In genomic region chr19:47540748-47541147, GRCh38 we compare ENCODE assay signal across 9 cellular contexts. TPM values are rescaled to one million over a fixed set of nuclear protein-coding genes. Genes with fewer than 3 reads are reported as not detected.
DNase-seq lines count a peak whose midpoint lies in the region; ATAC-seq and TF ChIP-seq lines count a peak whose summit lies in the region.
"Had no signal": no experiment of that assay in that cellular context is flagged by ENCODE, and none has a peak within 500 bp of the region (broad histone marks: within the 10 kb centered on the region; RNA-seq: fewer than 3 reads in every experiment).

No MANE protein-coding gene starts in this region.

- H3K27ac Mint-ChIP-seq in activated CD8-positive, alpha-beta memory T cell treated with anti-CD3 and anti-CD28 coated beads, Interleukin-2, amount 10 ng/mL, durations not matched to agents 7 days and 5 days, result peak overlapping the region; percentile 39
- H3K27ac Mint-ChIP-seq in T-cell, result peak overlapping the region in 1 of 2 donors; percentile 2

- no peak overlapping the region for H2AFZ ChIP-seq in SK-N-SH (ENCODE audit: low read depth)

- CTCF ChIA-PET in activated CD8-positive, alpha-beta memory T cell treated with anti-CD3 and anti-CD28 coated beads, Interleukin-2, amount 10 ng/mL, durations not matched to agents 7 days and 5 days (lab: Charles Lee), result interaction anchor here (1.0 to 1.6 kb wide), 7 partner anchors 11 to 166 kb away, joined by 3 to 8 read pairs (median 3); partner anchors contain the start of genes KPTN and NAPA
- CTCF ChIA-PET in SK-N-SH (lab: Yijun Ruan, JAX), result interaction anchor here (1.0 to 1.5 kb wide), 2 partner anchors 9 to 104 kb away, joined by 3 to 4 read pairs; no protein-coding TSS in a partner anchor
- CTCF ChIA-PET in T-cell (lab: Charles Lee), result interaction anchor here in 1 of 2 donors (0.6 kb wide), 1 partner anchor 518 kb away, joined by 4 read pairs; no protein-coding TSS in a partner anchor

- H3K4me1 ChIP-seq in SK-N-SH (ENCODE audit: control insufficient read depth in 1 of 2, insufficient read depth in 2 of 2, low read depth in 1 of 2, low read length in 1 of 2) (peaks cover 0 to 14% of the 10 kb centered on the region in 2 experiments; a peak in 1 of 4 replicates), tibial artery (peaks cover 0 to 10% (median 8%) of the 10 kb centered on the region in 4 donors), tibial nerve (peaks cover 0 to 11% (median 2%) of the 10 kb centered on the region in 4 donors)

- no peaks in the 10 kb centered on the region for H3F3A ChIP-seq in SK-N-SH (replicated peaks; ENCODE audit: insufficient read depth)

- POLR2A ChIA-PET in SK-N-SH (lab: Yijun Ruan, JAX) (no interaction called here), T-cell (lab: Charles Lee) (no interaction called here)

- H3K27me3 Mint-ChIP-seq in activated CD8-positive, alpha-beta memory T cell treated with anti-CD3 and anti-CD28 coated beads, Interleukin-2, amount 10 ng/mL, durations not matched to agents 7 days and 5 days, result peaks cover 15% of the 10 kb centered on the region
- H3K27me3 Mint-ChIP-seq in T-cell, result peaks cover 0 to 6% of the 10 kb centered on the region in 2 donors

- H3K4me3 ChIP-seq in SK-N-SH (ENCODE audit: low read depth in 2 of 2, low read length in 1 of 2), result no peak overlapping the region
- H3K4me3 ChIP-seq in tibial artery, result no peak overlapping the region
- H3K4me3 ChIP-seq in tibial nerve, result no peak overlapping the region

- no peaks in the 10 kb centered on the region for H3K79me2 ChIP-seq in SK-N-SH (ENCODE audit: insufficient read depth)

- H3K4me3 Mint-ChIP-seq in activated CD8-positive, alpha-beta memory T cell treated with anti-CD3 and anti-CD28 coated beads, Interleukin-2, amount 10 ng/mL, durations not matched to agents 7 days and 5 days, result no peak overlapping the region
- no peak overlapping the region for H3K4me3 Mint-ChIP-seq in T-cell

- no peak overlapping the region for H3K4me2 ChIP-seq in SK-N-SH

- H3K9me3 ChIP-seq in SK-N-SH (no peaks in the 10 kb centered on the region), tibial artery (no peaks in the 10 kb centered on the region), tibial nerve (no peaks in the 10 kb centered on the region)

- TF ChIP-seq POLR2A in tibial nerve (IDR thresholded peaks at IDR 0.05), result no peak

- no peaks in the 10 kb centered on the region for H4K20me1 ChIP-seq in SK-N-SH (ENCODE audit: insufficient read depth)

- intact Hi-C loops in tibial artery (cut with DNase I; ENCODE audit: low total_unique reads), result no loop called here

- H3K9me2 ChIP-seq in SK-N-SH, result no peaks in the 10 kb centered on the region

- no peak for ATAC-seq in activated CD8-positive, alpha-beta memory T cell treated with anti-CD3 and anti-CD28 coated beads, Interleukin-2, amount 10 ng/mL, durations not matched to agents 7 days and 5 days
- no peak for ATAC-seq in T-cell (replicated peaks in 1 of 4)

- TF ChIP-seq CTCF in SK-N-SH (IDR thresholded peaks at IDR 0.05), result 0 out of 2 replicates have a peak, but pooled peaks have one; percentile 8
- TF ChIP-seq CTCF in tibial artery (IDR thresholded peaks at IDR 0.05), result peak; percentile 28 to 34
- no peak for TF ChIP-seq CTCF in tibial nerve (IDR thresholded peaks at IDR 0.05)

- H3K27ac ChIP-seq in SK-N-SH (ENCODE audit: low read depth in 2 of 2, low read length in 1 of 2) (no peak overlapping the region), tibial artery (no peak overlapping the region), tibial nerve (no peak overlapping the region)

- no peaks in the 10 kb centered on the region for H3K9me3 Mint-ChIP-seq in activated CD8-positive, alpha-beta memory T cell treated with anti-CD3 and anti-CD28 coated beads, Interleukin-2, amount 10 ng/mL, durations not matched to agents 7 days and 5 days (ENCODE audit: low read depth)
- H3K9me3 Mint-ChIP-seq in T-cell, result no peaks in the 10 kb centered on the region
- H3K9me3 Mint-ChIP-seq: CD4-positive, CD25-positive, alpha-beta regulatory T cell had no signal

- DNase-seq in activated CD8-positive, alpha-beta memory T cell treated with anti-CD3 and anti-CD28 coated beads, Interleukin-2, amount 10 ng/mL, durations not matched to agents 7 days and 5 days, result no peak
- DNase-seq in activated CD8-positive, alpha-beta memory T cell treated with anti-CD3 and anti-CD28 coated beads, Interleukin-2, amount 50 U/mL, for 48 hours, result no peak
- DNase-seq in SK-N-SH, result no peak
- DNase-seq in fibroblast of the conjunctiva (ENCODE audit: low read depth), result peak; percentile 28
- DNase-seq in tibial artery, result no peak
- no peak for DNase-seq in germinal center (ENCODE audit: low spot score)
- DNase-seq in tibial nerve (ENCODE audit: low spot score in 2 of 2), result no peak
- no peak for DNase-seq in T-cell

- 84% methylated on average over 4 of the region's 4 CpGs for WGBS in SK-N-SH (ENCODE audit: low lambda C conversion rate)
- 43 to 56% methylated on average over 4 of the region's 4 CpGs for WGBS in tibial nerve, 2 donors

- H3K9ac ChIP-seq in SK-N-SH, result no peak overlapping the region

- TF ChIP-seq EP300 in SK-N-SH (IDR thresholded peaks at IDR 0.05; ENCODE audit: borderline replicate concordance in 1 of 2, low read depth in 1 of 2, low read length in 1 of 2) (no peak), tibial nerve (IDR thresholded peaks at IDR 0.05) (no peak)

- H3K27me3 ChIP-seq in SK-N-SH (ENCODE audit: insufficient read depth) (no peaks in the 10 kb centered on the region), tibial artery (peaks cover 0 to 30% of the 10 kb centered on the region in 2 donors), tibial nerve (peaks cover 0 to 19% of the 10 kb centered on the region in 2 donors)

- H3K36me3 ChIP-seq in SK-N-SH (replicated peaks in 1 of 2; ENCODE audit: control insufficient read depth in 1 of 2, insufficient read depth in 2 of 2, low read length in 1 of 2), result no peaks in the 10 kb centered on the region
- no peaks in the 10 kb centered on the region for H3K36me3 ChIP-seq in tibial artery
- H3K36me3 ChIP-seq in tibial nerve, result no peaks in the 10 kb centered on the region

- peaks cover 28% of the 10 kb centered on the region for H3K4me1 Mint-ChIP-seq in activated CD8-positive, alpha-beta memory T cell treated with anti-CD3 and anti-CD28 coated beads, Interleukin-2, amount 10 ng/mL, durations not matched to agents 7 days and 5 days
- peaks cover 17 to 28% (median 19%) of the 10 kb centered on the region in 3 donors for H3K4me1 Mint-ChIP-seq in T-cell

- TF ChIP-seq RAD21 in SK-N-SH (IDR thresholded peaks at IDR 0.05; ENCODE audit: low read length), result no peak

- H3K36me3 Mint-ChIP-seq in activated CD8-positive, alpha-beta memory T cell treated with anti-CD3 and anti-CD28 coated beads, Interleukin-2, amount 10 ng/mL, durations not matched to agents 7 days and 5 days, result no peaks in the 10 kb centered on the region
- H3K36me3 Mint-ChIP-seq in T-cell, result no peaks in the 10 kb centered on the region
- H3K36me3 Mint-ChIP-seq: CD4-positive, CD25-positive, alpha-beta regulatory T cell had no signal

TF ChIP-seq in SK-N-SH, 30 proteins besides CTCF, POLR2A, EP300 and RAD21 (continues in another document):
- TF ChIP-seq FOXM1 (IDR thresholded peaks at IDR 0.05; ENCODE audit: low read depth), result no peak
- TF ChIP-seq RXRA (IDR thresholded peaks at IDR 0.05; ENCODE audit: borderline replicate concordance, low read depth), result no peak
- TF ChIP-seq MAX (IDR thresholded peaks at IDR 0.05; ENCODE audit: low read depth), result no peak
- TF ChIP-seq USF2 (IDR thresholded peaks at IDR 0.05; ENCODE audit: borderline replicate concordance, low read depth, low read length), result no peak
- no peak for TF ChIP-seq GABPA (IDR thresholded peaks at IDR 0.05; ENCODE audit: low read depth)
- TF ChIP-seq CHD2 (IDR thresholded peaks at IDR 0.05; ENCODE audit: low read length, partially characterized antibody), result no peak
- TF ChIP-seq POLR2AphosphoS5 (IDR thresholded peaks at IDR 0.05; ENCODE audit: low read depth, low read length), result no peak
- TF ChIP-seq RFX5 (IDR thresholded peaks at IDR 0.05; ENCODE audit: low read length), result no peak
- TF ChIP-seq SMC3 (IDR thresholded peaks at IDR 0.05; ENCODE audit: low read depth, low read length), result no peak

RNA-seq across cellular contexts. Expression of gene NAPA, which starts 25.9 kb away (rescaled TPM):
- total RNA-seq in activated CD8-positive, alpha-beta memory T cell treated with anti-CD3 and anti-CD28 coated beads, Interleukin-2, amount 10 ng/mL, durations not matched to agents 7 days and 5 days, result 100 to 1,000 TPM; 102 to 124 TPM
- polyA plus RNA-seq in SK-N-SH (2012; rRNA removed), result 80.0 and 84.1 TPM in 2 replicates
- polyA plus RNA-seq in SK-N-SH (2012; cell fraction: cytosol; rRNA removed), result 52.6 and 63.9 TPM in 2 replicates
- polyA plus RNA-seq in SK-N-SH (2012; cell fraction: nucleus; rRNA removed), result 84.9 and 99.7 TPM in 2 replicates
- total RNA-seq in tibial nerve, result 100 to 1,000 TPM; 130 to 152 (median 138) TPM
- 100 to 1,000 TPM in 2 of 5 donors, 10 to 100 TPM in 3; 81.1 to 119 (median 86.7) TPM for total RNA-seq in T-cell

RNA-seq across cellular contexts. Expression of gene ZNF541, which starts 32.2 kb away (rescaled TPM):
- total RNA-seq in activated CD8-positive, alpha-beta memory T cell treated with anti-CD3 and anti-CD28 coated beads, Interleukin-2, amount 10 ng/mL, durations not matched to agents 7 days and 5 days, result under 1 TPM; 0.32 to 0.40 TPM
- 0.08 TPM in 2 replicates for polyA plus RNA-seq in SK-N-SH (2012; rRNA removed)
- 0.05 and 0.10 TPM in 2 replicates for polyA plus RNA-seq in SK-N-SH (2012; cell fraction: cytosol; rRNA removed)
- 0.20 and 0.36 TPM in 2 replicates for polyA plus RNA-seq in SK-N-SH (2012; cell fraction: nucleus; rRNA removed)
- total RNA-seq in tibial nerve, result under 1 TPM in 3 of 4 donors, not detected in 1; under 0.01 to 0.90 (median 0.66) TPM
- total RNA-seq in T-cell, result 1 to 10 TPM in 1 of 5 donors, under 1 TPM in 4; 0.58 to 1.1 (median 0.65) TPM

RNA-seq across cellular contexts. Expression of gene KPTN, which starts 56.7 kb away (rescaled TPM):
- total RNA-seq in activated CD8-positive, alpha-beta memory T cell treated with anti-CD3 and anti-CD28 coated beads, Interleukin-2, amount 10 ng/mL, durations not matched to agents 7 days and 5 days, result 10 to 100 TPM; 11.0 to 13.3 TPM
- 15.8 and 17.7 TPM in 2 replicates for polyA plus RNA-seq in SK-N-SH (2012; rRNA removed)
- 6.3 and 8.9 TPM in 2 replicates for polyA plus RNA-seq in SK-N-SH (2012; cell fraction: cytosol; rRNA removed)
- 64.6 and 79.2 TPM in 2 replicates for polyA plus RNA-seq in SK-N-SH (2012; cell fraction: nucleus; rRNA removed)
- total RNA-seq in tibial nerve, result 10 to 100 TPM in 1 of 4 donors, 1 to 10 TPM in 3; 3.1 to 10.8 (median 8.2) TPM
- total RNA-seq in T-cell, result 1 to 10 TPM; 2.8 to 5.8 (median 5.4) TPM

Comparison
In these comparisons a context has a peak if more than half of its experiments do, and no peak if none do; other contexts are left out.
1. CTCF ChIP-seq: peak in SK-N-SH (single experiment) and tibial artery (2 of 2); none in tibial nerve (0 of 5).